8 cellular contexts compared by ENCODE assay signal in the genomic region with DNA sequence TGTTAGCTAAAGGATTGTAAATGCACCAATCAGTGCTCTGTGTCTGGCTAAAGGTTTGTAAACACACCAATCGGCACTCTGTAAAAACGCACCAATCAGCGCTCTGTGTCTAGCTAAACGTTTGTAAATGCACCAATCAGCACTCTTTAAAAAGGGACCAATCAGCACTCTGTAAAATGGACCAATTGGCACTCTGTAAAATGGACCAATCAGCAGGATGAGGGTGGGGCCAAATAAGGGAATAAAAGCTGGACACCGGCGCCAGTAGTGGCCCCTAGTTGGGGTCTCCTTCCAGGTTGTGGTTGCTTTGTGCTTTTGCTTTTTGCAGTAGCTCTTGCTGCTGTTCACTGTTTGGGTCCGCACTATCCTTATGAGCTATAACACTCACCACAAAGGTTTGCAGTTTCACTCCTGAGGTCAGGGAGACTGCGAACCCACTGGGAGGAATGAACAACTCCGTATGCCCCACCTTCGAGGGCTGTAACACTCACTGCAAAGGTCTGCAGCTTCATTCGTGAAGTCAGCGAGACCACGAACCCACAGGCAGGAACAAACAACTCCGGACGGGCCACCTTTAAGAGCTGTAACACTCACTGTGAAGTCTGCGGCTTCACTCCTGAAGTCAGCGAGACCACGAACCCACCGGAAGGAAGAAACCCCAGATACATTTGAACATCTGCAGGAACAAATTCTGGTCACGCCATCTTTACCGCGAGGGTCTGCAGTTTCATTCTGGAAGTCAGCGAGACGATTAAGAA. TPM values are rescaled to one million over a fixed set of nuclear protein-coding genes. Genes with fewer than 3 reads are reported as not detected.
DNase-seq lines count a peak whose midpoint lies in the region; FAIRE-seq and TF ChIP-seq lines count a peak whose summit lies in the region.

No MANE protein-coding gene starts in this region.

- H3K27ac Mint-ChIP-seq in HFFc6 (peak overlapping the region; percentile 92), mesothelial cell of epicardium (peak overlapping the region; percentile 95)

- no peaks in the 10 kb centered on the region for H3F3A ChIP-seq in OCI-LY1 (ENCODE audit: insufficient read depth, low read length)

- no peaks in the 10 kb centered on the region for H3K27me3 ChIP-seq in OCI-LY1 (ENCODE audit: insufficient read depth, low read length)

- peak overlapping the region; percentile 89 for H3K4me3 Mint-ChIP-seq in HFFc6
- peak overlapping the region; percentile 77 for H3K4me3 Mint-ChIP-seq in mesothelial cell of epicardium

- H3K9me3 ChIP-seq in OCI-LY1 (ENCODE audit: low read length), result no peaks in the 10 kb centered on the region

- H3K36me3 Mint-ChIP-seq in HFFc6 (ENCODE audit: low read depth) (peaks cover 39% of the 10 kb centered on the region), mesothelial cell of epicardium (peaks cover 4% of the 10 kb centered on the region)

- H3K4me3 ChIP-seq in OCI-LY1 (ENCODE audit: low read depth, low read length, poor library complexity, severe bottlenecking), result peak overlapping the region; percentile 84

- peaks cover 46% of the 10 kb centered on the region for H3K4me1 ChIP-seq in OCI-LY1 (ENCODE audit: insufficient read depth, low read length, severe bottlenecking)

- peak; percentile 94 for FAIRE-seq in GM12892 (lab: Jason Lieb, UNC)

- TF ChIP-seq CTCF in HFFc6 (IDR thresholded peaks at IDR 0.05) (no peak), OCI-LY1 (IDR thresholded peaks at IDR 0.05; ENCODE audit: low read length) (no peak), mesothelial cell of epicardium (IDR thresholded peaks at IDR 0.05; ENCODE audit: unreplicated experiment) (no peak)

- H3K27ac ChIP-seq in OCI-LY1 (ENCODE audit: low read depth, low read length, poor library complexity, severe bottlenecking), result no peak overlapping the region

- no peaks in the 10 kb centered on the region for H4K20me1 ChIP-seq in OCI-LY1 (ENCODE audit: insufficient read depth, low read length)

- 0 out of 2 replicates have a peak overlapping the region, but pooled peaks have one; percentile 20 for H2AFZ ChIP-seq in OCI-LY1 (ENCODE audit: low read length)

- peaks cover 4% of the 10 kb centered on the region; the same call in 1 of the 2 replicates for H3K36me3 ChIP-seq in OCI-LY1 (ENCODE audit: insufficient read depth, low read length)

- no peaks in the 10 kb centered on the region for H3K9me3 Mint-ChIP-seq in HFFc6
- peaks cover 16% of the 10 kb centered on the region for H3K9me3 Mint-ChIP-seq in mesothelial cell of epicardium

- H3K9me2 ChIP-seq in OCI-LY1 (ENCODE audit: low read depth, low read length), result no peaks in the 10 kb centered on the region

- peaks cover 46% of the 10 kb centered on the region for H3K4me1 Mint-ChIP-seq in HFFc6 (ENCODE audit: low read depth)
- H3K4me1 Mint-ChIP-seq in mesothelial cell of epicardium, result peaks cover 31% of the 10 kb centered on the region

- H3K4me2 ChIP-seq in OCI-LY1 (ENCODE audit: low read length), result peak overlapping the region; percentile 92

- TF ChIP-seq POLR2A in GM12892 (IDR thresholded peaks at IDR 0.05; ENCODE audit: low read depth, low read length), result peak; percentile 94

- H3K27me3 Mint-ChIP-seq in HFFc6 (ENCODE audit: insufficient read depth) (no peaks in the 10 kb centered on the region), mesothelial cell of epicardium (ENCODE audit: low read depth) (no peaks in the 10 kb centered on the region)

- DNase-seq in GM12892 (ENCODE audit: insufficient read length), result no peak
- DNase-seq in HFFc6, result no peak
- DNase-seq in activated naive CD4-positive, alpha-beta T cell (lab: John Stamatoyannopoulos, UW), result peak; percentile 7 to 44 (median 25)
- no peak for DNase-seq in mesothelial cell of epicardium (ENCODE audit: low spot score in 2 of 2, unreplicated experiment in 2 of 2)
- peak; percentile 63 to 64 for DNase-seq in stimulated activated CD8-positive, alpha-beta memory T cell treated with anti-CD3 and anti-CD28 coated beads, Interleukin-7, amount 100 ng/mL, for 4 hours (ENCODE audit: low read depth in 2 of 2)
- no peak for DNase-seq in NCI-H2196 treated with DMSO at 0.1 percent for 48 hours (lab: John Stamatoyannopoulos, UW; ENCODE audit: unreplicated experiment)
- DNase-seq in HuH-7.5 (ENCODE audit: low spot score), result no peak

- 0 out of 2 replicates have a peak, but pooled peaks cover 7% of the 10 kb centered on the region for H3K79me2 ChIP-seq in OCI-LY1 (ENCODE audit: insufficient read depth, low read length)

- no peak overlapping the region for H3K9ac ChIP-seq in OCI-LY1 (ENCODE audit: low read length)

RNA-seq across cellular contexts. Expression of a gene that starts 1.1 kb away (rescaled TPM):
- 35.6 TPM for polyA plus RNA-seq in GM12892 (2012; ENCODE audit: missing spikeins)
- 10 to 100 TPM; 50.2 to 81.4 (median 75.2) TPM for total RNA-seq in HFFc6 (2021; fragmentation: NEBNext Ultra II Directional; extraction: Animal tissue kit (Norgen Biotek cat#: 25700))
- total RNA-seq in mesothelial cell of epicardium, result 35.0 to 35.9 TPM (median 35.2 TPM) in 3 replicates

Comparison
In these comparisons a context has a peak if more than half of its experiments do, and no peak if none do; other contexts are left out.
1. DNase-seq: peak in activated naive CD4-positive, alpha-beta T cell (4 of 4) and stimulated activated CD8-positive, alpha-beta memory T cell treated with anti-CD3 and anti-CD28 coated beads, Interleukin-7, amount 100 ng/mL, for 4 hours (2 of 2); none in GM12892 (single experiment), HFFc6 (single experiment), mesothelial cell of epicardium (0 of 2), NCI-H2196 treated with DMSO at 0.1 percent for 48 hours (single experiment) and HuH-7.5 (single experiment).